ENCODE assay signal across 1 cellular context in genomic region chr11:93054881-93055280, GRCh38.
TF ChIP-seq lines count a peak whose summit lies in the region.

No MANE protein-coding gene starts in this region.

TF ChIP-seq in IMR-90, 13 proteins besides CTCF, POLR2A, EP300 and RAD21:
- TF ChIP-seq CHD1 (IDR thresholded peaks at IDR 0.05; ENCODE audit: low read depth, low read length) = no peak
- TF ChIP-seq MAZ (IDR thresholded peaks at IDR 0.05; ENCODE audit: borderline replicate concordance, low read depth, low read length) = no peak
- peak; percentile 66 for TF ChIP-seq MAFK (IDR thresholded peaks at IDR 0.05; ENCODE audit: low read depth, low read length)
- TF ChIP-seq MXI1 (IDR thresholded peaks at IDR 0.05; ENCODE audit: borderline replicate concordance, low read depth, low read length) = no peak
- TF ChIP-seq USF2 (IDR thresholded peaks at IDR 0.05; ENCODE audit: low read depth, low read length) = no peak
- no peak for TF ChIP-seq RFX5 (IDR thresholded peaks at IDR 0.05; ENCODE audit: low read depth, low read length)
- TF ChIP-seq CEBPB (IDR thresholded peaks at IDR 0.05; ENCODE audit: low read depth, low read length) = peak; percentile 98
- no peak for TF ChIP-seq ELK1 (IDR thresholded peaks at IDR 0.05; ENCODE audit: borderline replicate concordance, low read depth, low read length)
- TF ChIP-seq FOS (IDR thresholded peaks at IDR 0.05; ENCODE audit: low read depth, low read length) = peak; percentile 99
- TF ChIP-seq SMC3 (IDR thresholded peaks at IDR 0.05; ENCODE audit: low read depth, low read length) = peak; percentile 14; the same call in 1 of the 2 replicates
- TF ChIP-seq BHLHE40 (IDR thresholded peaks at IDR 0.05; ENCODE audit: low read depth, low read length) = peak; percentile 87
- peak; percentile 80 for TF ChIP-seq RCOR1 (IDR thresholded peaks at IDR 0.05; ENCODE audit: insufficient replicate concordance, low read length)
- TF ChIP-seq NFE2L2 (IDR thresholded peaks at IDR 0.05; ENCODE audit: low read depth, low read length) = peak; percentile 97
